In the genomic region with DNA sequence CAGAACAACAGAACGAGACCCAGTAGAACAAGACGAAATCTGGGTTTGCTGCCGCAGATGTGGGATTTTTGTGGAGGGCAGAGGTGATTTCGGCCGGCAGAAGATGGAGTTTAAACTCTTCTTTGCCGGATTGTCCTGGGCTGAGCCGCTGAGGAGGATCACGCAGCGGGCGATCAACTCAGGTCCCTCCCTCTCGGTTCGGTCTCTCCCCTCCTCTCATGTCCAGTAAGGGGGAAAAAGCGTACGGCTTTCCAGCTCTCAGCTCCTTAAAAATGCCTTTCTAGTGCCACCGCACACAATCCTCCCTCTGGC, we compare ENCODE assay signal across 8 cellular contexts. TPM values are rescaled to one million over a fixed set of nuclear protein-coding genes. Genes with fewer than 3 reads are reported as not detected.
DNase-seq lines count a peak whose midpoint lies in the region; ATAC-seq and TF ChIP-seq lines count a peak whose summit lies in the region.

No MANE protein-coding gene starts in this region.

- POLR2A ChIA-PET in naive thymus-derived CD8-positive, alpha-beta T cell (lab: Charles Lee) = interaction anchor here (0.7 to 6.0 kb wide), 17 partner anchors 9 to 613 kb away, joined by 3 to 112 read pairs (median 10); partner anchors contain the start of genes BLTP2, DHRS13, FAM222B and FLOT2

- H3K4me1 Mint-ChIP-seq in naive thymus-derived CD8-positive, alpha-beta T cell = peaks cover 23 to 49% (median 48%) of the 10 kb centered on the region in 4 donors

- peak overlapping the region; percentile 82 to 97 (median 93) for H3K27ac ChIP-seq in BLaER1 treated with 17β-estradiol and CSF1 and Interleukin-3, amounts not matched to agents 10 nM and 100 nM

- H4K20me1 ChIP-seq in BLaER1 treated with 17β-estradiol and CSF1 and Interleukin-3, amounts not matched to agents 10 nM and 100 nM = peaks cover 52 to 66% (median 55%) of the 10 kb centered on the region in 11 experiments
- peaks cover 77% of the 10 kb centered on the region for H4K20me1 ChIP-seq in Loucy (ENCODE audit: insufficient read depth, low read length, poor library complexity, severe bottlenecking)

- no peaks in the 10 kb centered on the region for H3K27me3 ChIP-seq in BLaER1 treated with 17β-estradiol and CSF1 and Interleukin-3, amounts not matched to agents 10 nM and 100 nM
- H3K27me3 ChIP-seq in Loucy (ENCODE audit: insufficient read depth, low read length, poor library complexity, severe bottlenecking) = no peaks in the 10 kb centered on the region

- H3K36me3 Mint-ChIP-seq in naive thymus-derived CD8-positive, alpha-beta T cell = peaks cover 0 to 28% (median 0%) of the 10 kb centered on the region in 3 donors

- no peak overlapping the region for H2AFZ ChIP-seq in Loucy (ENCODE audit: low read length)

- H3K4me2 ChIP-seq in BLaER1 treated with 17β-estradiol and CSF1 and Interleukin-3, amounts not matched to agents 10 nM and 100 nM = peak overlapping the region; percentile 79 to 93 (median 91)
- peak overlapping the region; percentile 87 for H3K4me2 ChIP-seq in Loucy (ENCODE audit: low read depth, low read length, poor library complexity, severe bottlenecking)

- DNase-seq in dermis blood vessel endothelial cell (peak; percentile 68), AML-193 (lab: John Stamatoyannopoulos, UW) (no peak), NCI-H2196 treated with DMSO at 0.1 percent for 48 hours (lab: John Stamatoyannopoulos, UW; ENCODE audit: unreplicated experiment) (no peak)
- no peak for DNase-seq in naive thymus-derived CD8-positive, alpha-beta T cell
- no peak for DNase-seq in activated CD4-positive, CD25-positive, alpha-beta regulatory T cell (lab: John Stamatoyannopoulos, UW)

- H3K4me3 Mint-ChIP-seq in naive thymus-derived CD8-positive, alpha-beta T cell = peak overlapping the region in 9 of 10 donors; percentile 94 to 98 (median 95)

- no peaks in the 10 kb centered on the region for H3K9me3 ChIP-seq in BLaER1 treated with 17β-estradiol and CSF1 and Interleukin-3, amounts not matched to agents 10 nM and 100 nM (replicated peaks in 1 of 11)
- H3K9me3 ChIP-seq in Loucy (ENCODE audit: insufficient read depth, low read depth, low read length) = no peaks in the 10 kb centered on the region

- peak overlapping the region; percentile 87 to 96 (median 92) for H3K4me3 ChIP-seq in BLaER1 treated with 17β-estradiol and CSF1 and Interleukin-3, amounts not matched to agents 10 nM and 100 nM
- H3K4me3 ChIP-seq in Loucy (ENCODE audit: low read length, poor library complexity, severe bottlenecking) = peak overlapping the region; percentile 94

- H3K9me2 ChIP-seq in Loucy (replicated peaks; ENCODE audit: low read depth, low read length) = no peaks in the 10 kb centered on the region

- H3K27me3 Mint-ChIP-seq in naive thymus-derived CD8-positive, alpha-beta T cell = no peaks in the 10 kb centered on the region

- H3F3A ChIP-seq in Loucy (ENCODE audit: low read depth) = no peaks in the 10 kb centered on the region

- no peaks in the 10 kb centered on the region for H3K9me3 Mint-ChIP-seq in naive thymus-derived CD8-positive, alpha-beta T cell

- ATAC-seq in naive thymus-derived CD8-positive, alpha-beta T cell = no peak
- no peak for ATAC-seq in HG03097 (IDR thresholded peaks at IDR 0.05; ENCODE audit: low FRiP score, unreplicated experiment)

- peak overlapping the region; percentile 93 to 98 (median 97) for H3K27ac Mint-ChIP-seq in naive thymus-derived CD8-positive, alpha-beta T cell

- H3K9ac ChIP-seq in BLaER1 treated with 17β-estradiol and CSF1 and Interleukin-3, amounts not matched to agents 10 nM and 100 nM = peak overlapping the region; percentile 87 to 96 (median 93)
- H3K9ac ChIP-seq in Loucy (ENCODE audit: low read depth, low read length, poor library complexity, severe bottlenecking) = peak overlapping the region; percentile 89

- H3K4me1 ChIP-seq in BLaER1 treated with 17β-estradiol and CSF1 and Interleukin-3, amounts not matched to agents 10 nM and 100 nM = peaks cover 45 to 58% (median 50%) of the 10 kb centered on the region in 10 experiments
- peaks cover 41% of the 10 kb centered on the region for H3K4me1 ChIP-seq in Loucy (ENCODE audit: insufficient read depth, low read length, poor library complexity, severe bottlenecking)

- peaks cover 26 to 51% (median 35%) of the 10 kb centered on the region in 11 experiments; a peak in 20 of 22 replicates for H3K36me3 ChIP-seq in BLaER1 treated with 17β-estradiol and CSF1 and Interleukin-3, amounts not matched to agents 10 nM and 100 nM
- H3K36me3 ChIP-seq in Loucy (ENCODE audit: insufficient read depth, low read length) = peaks cover 6% of the 10 kb centered on the region; the same call in 1 of the 2 replicates

- H3K79me2 ChIP-seq in Loucy (ENCODE audit: insufficient read depth, low read length) = peaks cover 74% of the 10 kb centered on the region

- no peak for TF ChIP-seq CTCF in Loucy (conservative IDR thresholded peaks at IDR 0.05; ENCODE audit: low read length)

RNA-seq across cellular contexts. Expression of gene PHF12, which starts 2.5 kb away (rescaled TPM):
- 16.8 and 25.8 TPM in 2 replicates for total RNA-seq in dermis blood vessel endothelial cell
- 100 to 1,000 TPM; 117 to 124 TPM for total RNA-seq in naive thymus-derived CD8-positive, alpha-beta T cell
- 10 to 100 TPM in 1 of 3 donors, 1 to 10 TPM in 2; 5.2 to 12.0 (median 6.2) TPM for polyA plus RNA-seq in naive thymus-derived CD8-positive, alpha-beta T cell

RNA-seq across cellular contexts. Expression of gene DHRS13, which starts 46.0 kb away (rescaled TPM):
- 18.7 and 20.5 TPM in 2 replicates for total RNA-seq in dermis blood vessel endothelial cell
- total RNA-seq in naive thymus-derived CD8-positive, alpha-beta T cell = 10 to 100 TPM; 46.1 to 47.3 TPM
- 10 to 100 TPM; 17.1 to 22.8 (median 19.4) TPM for polyA plus RNA-seq in naive thymus-derived CD8-positive, alpha-beta T cell

RNA-seq across cellular contexts. Expression of gene FLOT2, which starts 51.3 kb away (rescaled TPM):
- total RNA-seq in dermis blood vessel endothelial cell = 130 and 195 TPM in 2 replicates
- 100 to 1,000 TPM; 206 to 213 TPM for total RNA-seq in naive thymus-derived CD8-positive, alpha-beta T cell
- 100 to 1,000 TPM; 230 to 253 (median 237) TPM for polyA plus RNA-seq in naive thymus-derived CD8-positive, alpha-beta T cell

RNA-seq across cellular contexts. Expression of gene SEZ6, which starts 57.0 kb away (rescaled TPM):
- total RNA-seq in dermis blood vessel endothelial cell = not detected in 2 replicates
- not detected for total RNA-seq in naive thymus-derived CD8-positive, alpha-beta T cell
- 1 to 10 TPM in 1 of 3 donors, under 1 TPM in 2; 0.40 to 1.5 (median 0.85) TPM for polyA plus RNA-seq in naive thymus-derived CD8-positive, alpha-beta T cell
